In genomic region chr15:75659928-75660645, GRCh38 we compare ENCODE assay signal across 1 cellular context.
TF ChIP-seq lines count a peak whose summit lies in the region.

No MANE protein-coding gene starts in this region.

TF ChIP-seq in WTC11, 78 proteins besides CTCF, POLR2A, EP300 and RAD21:
- TF ChIP-seq RORB (CRISPR knock-in tag; IDR thresholded peaks at IDR 0.05) (no peak), ZSCAN18 (CRISPR knock-in tag; IDR thresholded peaks at IDR 0.05) (no peak), PRDM15 (CRISPR knock-in tag; IDR thresholded peaks at IDR 0.05) (no peak), KAT7 (CRISPR knock-in tag; IDR thresholded peaks at IDR 0.05; ENCODE audit: borderline replicate concordance) (no peak), ATF2 (CRISPR knock-in tag; IDR thresholded peaks at IDR 0.05; ENCODE audit: borderline replicate concordance, low read depth) (no peak), STAT6 (CRISPR knock-in tag; conservative IDR thresholded peaks at IDR 0.05; ENCODE audit: low read depth) (no peak), ZNF416 (CRISPR knock-in tag; IDR thresholded peaks at IDR 0.05) (no peak), MLX (CRISPR knock-in tag; IDR thresholded peaks at IDR 0.05) (no peak), ZNF138 (CRISPR knock-in tag; conservative IDR thresholded peaks at IDR 0.05) (no peak), ZNF396 (CRISPR knock-in tag; IDR thresholded peaks at IDR 0.05; ENCODE audit: borderline replicate concordance) (no peak), TEAD4 (CRISPR knock-in tag; IDR thresholded peaks at IDR 0.05) (no peak), ERG (CRISPR knock-in tag; IDR thresholded peaks at IDR 0.05) (no peak), AFF4 (CRISPR knock-in tag; IDR thresholded peaks at IDR 0.05; ENCODE audit: borderline replicate concordance) (no peak), RELA (CRISPR knock-in tag; IDR thresholded peaks at IDR 0.05; ENCODE audit: borderline replicate concordance) (no peak), MYBL2 (CRISPR knock-in tag; IDR thresholded peaks at IDR 0.05) (no peak), JAZF1 (CRISPR knock-in tag; IDR thresholded peaks at IDR 0.05) (no peak), USF1 (CRISPR knock-in tag; IDR thresholded peaks at IDR 0.05) (no peak), PREB (CRISPR knock-in tag; IDR thresholded peaks at IDR 0.05; ENCODE audit: borderline replicate concordance) (no peak), NFATC4 (CRISPR knock-in tag; IDR thresholded peaks at IDR 0.05) (no peak)
